In genomic region chr10:69856601-69857166, GRCh38 we compare ENCODE assay signal across 18 cellular contexts. TPM values are rescaled to one million over a fixed set of nuclear protein-coding genes. Genes with fewer than 3 reads are reported as not detected.
"Had no signal": no experiment of that assay in that cellular context is flagged by ENCODE, and none has a peak within 500 bp of the region (broad histone marks: within the 10 kb centered on the region; RNA-seq: fewer than 3 reads in every experiment).

No MANE protein-coding gene starts in this region.

- H3K27ac Mint-ChIP-seq: activated B cell treated with CpG ODN at 0.5 μM for 24 hours; activated CD4-positive, alpha-beta memory T cell treated with anti-CD3 and anti-CD28 coated beads for 36 hours; activated naive CD8-positive, alpha-beta T cell treated with anti-CD3 and anti-CD28 coated beads for 36 hours; progenitor cell of endocrine pancreas; stimulated activated naive CD8-positive, alpha-beta T cell treated with anti-CD3 and anti-CD28 coated beads, Interleukin-15, Interleukin-2, amounts not matched to agents 100 ng/mL and 50 ng/mL, for 24 hours had no signal

- H3K27ac ChIP-seq: gastrocnemius medialis, vagina had no signal

- DNase-seq: activated B cell treated with CpG ODN at 0.5 μM for 24 hours; activated CD4-positive, alpha-beta memory T cell treated with anti-CD3 and anti-CD28 coated beads for 36 hours; activated CD4-positive, alpha-beta T cell treated with anti-CD3 and anti-CD28 coated beads for 4 hours; activated naive CD4-positive, alpha-beta T cell; activated naive CD8-positive, alpha-beta T cell treated with anti-CD3 and anti-CD28 coated beads for 36 hours; amniotic stem cell; erythroblast; gastrocnemius medialis; kidney; left ventricle myocardium superior; stimulated activated CD4-positive, alpha-beta T cell treated with anti-CD3 and anti-CD28 coated beads, Interleukin-15, amount 100 ng/mL, for 24 hours; stimulated activated CD4-positive, alpha-beta T cell treated with anti-CD3 and anti-CD28 coated beads, Interleukin-2, amount 100 ng/mL, for 48 hours; transverse colon had no signal

- H3K27me3 Mint-ChIP-seq: activated B cell treated with CpG ODN at 0.5 μM for 24 hours; activated CD4-positive, alpha-beta memory T cell treated with anti-CD3 and anti-CD28 coated beads for 36 hours had no signal

- H3K9me3 Mint-ChIP-seq: activated B cell treated with CpG ODN at 0.5 μM for 24 hours; activated CD4-positive, alpha-beta memory T cell treated with anti-CD3 and anti-CD28 coated beads for 36 hours; activated naive CD8-positive, alpha-beta T cell treated with anti-CD3 and anti-CD28 coated beads for 36 hours; neural crest cell; stimulated activated naive CD8-positive, alpha-beta T cell treated with anti-CD3 and anti-CD28 coated beads, Interleukin-15, Interleukin-2, amounts not matched to agents 100 ng/mL and 50 ng/mL, for 24 hours had no signal

- H3K4me3 ChIP-seq: gastrocnemius medialis, transverse colon, vagina had no signal

- H3K36me3 Mint-ChIP-seq: activated CD4-positive, alpha-beta memory T cell treated with anti-CD3 and anti-CD28 coated beads for 36 hours; activated naive CD8-positive, alpha-beta T cell treated with anti-CD3 and anti-CD28 coated beads for 36 hours had no signal

- H3K9me3 ChIP-seq: gastrocnemius medialis, transverse colon, vagina had no signal

- H3K36me3 ChIP-seq: gastrocnemius medialis, transverse colon, vagina had no signal

- H3K4me3 Mint-ChIP-seq: activated B cell treated with CpG ODN at 0.5 μM for 24 hours; activated CD4-positive, alpha-beta memory T cell treated with anti-CD3 and anti-CD28 coated beads for 36 hours; activated naive CD8-positive, alpha-beta T cell treated with anti-CD3 and anti-CD28 coated beads for 36 hours; neural crest cell; stimulated activated naive CD8-positive, alpha-beta T cell treated with anti-CD3 and anti-CD28 coated beads, Interleukin-15, Interleukin-2, amounts not matched to agents 100 ng/mL and 50 ng/mL, for 24 hours had no signal

- ATAC-seq: gastrocnemius medialis, left ventricle myocardium superior had no signal

- H3K4me1 Mint-ChIP-seq: activated B cell treated with CpG ODN at 0.5 μM for 24 hours had no signal

- H3K27me3 ChIP-seq: gastrocnemius medialis, transverse colon, vagina had no signal

RNA-seq across cellular contexts. Expression of gene COL13A1, which starts 55.0 kb away (rescaled TPM):
- total RNA-seq: activated B cell treated with CpG ODN at 0.5 μM for 24 hours; activated CD4-positive, alpha-beta memory T cell treated with anti-CD3 and anti-CD28 coated beads for 36 hours; activated naive CD8-positive, alpha-beta T cell treated with anti-CD3 and anti-CD28 coated beads for 36 hours; T-helper 1 cell treated with Interleukin-12 subunit alpha and Interleukin-12 subunit beta and Interleukin-4 antibody, amounts not matched to agents 30 ng/mL and 1 ng/mL, for 36 hours; vagina had no signal
